ENCODE assay signal across 32 cellular contexts in genomic region chr16:69526831-69527655, GRCh38. TPM values are rescaled to one million over a fixed set of nuclear protein-coding genes. Genes with fewer than 3 reads are reported as not detected.
DNase-seq lines count a peak whose midpoint lies in the region; ATAC-seq and TF ChIP-seq lines count a peak whose summit lies in the region.
"Had no signal": no experiment of that assay in that cellular context is flagged by ENCODE, and none has a peak within 500 bp of the region (broad histone marks: within the 10 kb centered on the region; RNA-seq: fewer than 3 reads in every experiment).

No MANE protein-coding gene starts in this region.

- no peaks in the 10 kb centered on the region for H3K27me3 Mint-ChIP-seq in osteocyte (ENCODE audit: unreplicated experiment)
- H3K27me3 Mint-ChIP-seq: activated naive CD8-positive, alpha-beta T cell treated with anti-CD3 and anti-CD28 coated beads for 36 hours; naive thymus-derived CD4-positive, alpha-beta T cell; type B pancreatic cell had no signal

- dilution Hi-C loops in IMR-90 (cut with HindIII; ENCODE audit: low sequenced_read_pairs, unreplicated experiment): no loop called here

- peak overlapping the region; percentile 41 for H3K27ac Mint-ChIP-seq in osteocyte (ENCODE audit: unreplicated experiment)
- H3K27ac Mint-ChIP-seq: activated naive CD8-positive, alpha-beta T cell treated with anti-CD3 and anti-CD28 coated beads for 36 hours; dendritic cell treated with granulocyte-macrophage colony-stimulating factor and Interleukin-4, amounts not matched to agents 40 ng/mL and 50 ng/mL, for 4 days; naive thymus-derived CD4-positive, alpha-beta T cell; type B pancreatic cell had no signal

- in situ Hi-C loops in Caki2 (cut with HindIII; ENCODE audit: low pct_unique_long_range_greater_than_20kb, low sequenced_read_pairs): no loop called here
- in situ Hi-C loops in IMR-90 (cut with MboI; ENCODE audit: low sequenced_read_pairs): no loop called here

- H3K56ac ChIP-seq in IMR-90 (ENCODE audit: extremely low read depth, insufficient read depth, low read length): no peak overlapping the region

- no peak for TF ChIP-seq POLR2A in IMR-90 (IDR thresholded peaks at IDR 0.05; ENCODE audit: low read depth, low read length)

- no peaks in the 10 kb centered on the region for H3K9me3 ChIP-seq in IMR-90 (ENCODE audit: control insufficient read depth, insufficient read depth, low read length)
- H3K9me3 ChIP-seq: Caco-2, esophagus squamous epithelium, ovary, Peyer's patch, right atrium auricular region had no signal

- H3K4me1 Mint-ChIP-seq in osteocyte (ENCODE audit: unreplicated experiment): peaks cover 39% of the 10 kb centered on the region

- H3K79me1 ChIP-seq in IMR-90 (ENCODE audit: low read depth in 1 of 2, low read length in 2 of 2): peaks cover 0 to 3% of the 10 kb centered on the region in 2 experiments; a peak in 2 of 4 replicates

- H3K9ac ChIP-seq in IMR-90 (ENCODE audit: low read depth, low read length): no peak overlapping the region

- H3K27ac ChIP-seq in IMR-90 (ENCODE audit: insufficient read depth, low read length): no peak overlapping the region
- H3K27ac ChIP-seq: esophagus squamous epithelium, ovary, Peyer's patch, right atrium auricular region, spleen had no signal

- no peak overlapping the region for H3K4me3 ChIP-seq in IMR-90 (ENCODE audit: insufficient read depth, low read depth, low read length)
- H3K4me3 ChIP-seq: esophagus squamous epithelium, ovary, Peyer's patch, right atrium auricular region, spleen had no signal

- peak overlapping the region; percentile 9 for H2AK9ac ChIP-seq in IMR-90 (replicated peaks; ENCODE audit: low read depth, low read length, poor library complexity)

- H2BK5ac ChIP-seq in IMR-90 (ENCODE audit: low read depth, low read length, poor library complexity, severe bottlenecking): no peak overlapping the region

- H3K9me3 Mint-ChIP-seq in osteocyte (ENCODE audit: unreplicated experiment): no peaks in the 10 kb centered on the region

- H4K8ac ChIP-seq in IMR-90 (ENCODE audit: low read depth in 2 of 2, low read length in 2 of 2): peak overlapping the region in 1 of 2 experiments; percentile 38; a peak in 1 of 4 replicates

- no peak overlapping the region for H3K4me3 Mint-ChIP-seq in osteocyte (ENCODE audit: unreplicated experiment)
- H3K4me3 Mint-ChIP-seq: activated naive CD8-positive, alpha-beta T cell treated with anti-CD3 and anti-CD28 coated beads for 36 hours; dendritic cell treated with granulocyte-macrophage colony-stimulating factor and Interleukin-4, amounts not matched to agents 40 ng/mL and 50 ng/mL, for 4 days; naive thymus-derived CD4-positive, alpha-beta T cell; type B pancreatic cell; WTC11 had no signal

- H3K36me3 Mint-ChIP-seq in osteocyte (ENCODE audit: unreplicated experiment): no peaks in the 10 kb centered on the region
- H3K36me3 Mint-ChIP-seq: naive thymus-derived CD4-positive, alpha-beta T cell had no signal

- no peaks in the 10 kb centered on the region for H3K27me3 ChIP-seq in IMR-90 (ENCODE audit: control insufficient read depth, insufficient read depth, low read length)
- H3K27me3 ChIP-seq: esophagus squamous epithelium, ovary, Peyer's patch, right atrium auricular region, spleen had no signal

- CTCF ChIA-PET in IMR-90 (lab: Yijun Ruan, JAX): no interaction called here

- peak overlapping the region; percentile 28 for H2AFZ ChIP-seq in IMR-90 (replicated peaks; ENCODE audit: low read length, poor library complexity)

- peak overlapping the region; percentile 62 for H3K4ac ChIP-seq in IMR-90 (ENCODE audit: low read depth, low read length)

- no peak overlapping the region for H4K5ac ChIP-seq in IMR-90 (ENCODE audit: low read depth, low read length)

- BruUV-seq in IMR-90 (replicated peaks; lab: Mats Ljungman, UMichigan): no TSS peak

- TF ChIP-seq RAD21 in IMR-90 (IDR thresholded peaks at IDR 0.05; ENCODE audit: low read length): no peak

- peak overlapping the region; percentile 38 for H2BK20ac ChIP-seq in IMR-90 (ENCODE audit: low read depth, low read length)

- peak; percentile 93 for DNase-seq in Caki2 (ENCODE audit: low read depth)
- DNase-seq in IMR-90: no peak
- DNase-seq in islet precursor cell: peak; percentile 40
- no peak for DNase-seq in osteocyte (ENCODE audit: extremely low spot score, unreplicated experiment)
- DNase-seq in cardiac septum (ENCODE audit: low spot score): no peak
- no peak for DNase-seq in NCI-H2171 (lab: John Stamatoyannopoulos, UW)
- DNase-seq: activated CD4-positive, alpha-beta T cell treated with anti-CD3 and anti-CD28 coated beads, Interleukin-2, amount 50 U/mL, for 1 hour; activated naive CD8-positive, alpha-beta T cell treated with anti-CD3 and anti-CD28 coated beads for 36 hours; aorta; C1 segment of cervical spinal cord; Caco-2; caudate nucleus; DMS79 treated with DMSO at 0.1 percent for 48 hours; esophagus squamous epithelium; foreskin melanocyte; midbrain; naive thymus-derived CD4-positive, alpha-beta T cell; NCI-H1048; NCI-H187 treated with DMSO at 0.1 percent for 48 hours; ovary; Peyer's patch; SIG-M5; spleen; stimulated activated CD4-positive, alpha-beta T cell treated with anti-CD3 and anti-CD28 coated beads, Interleukin-2, amount 100 ng/mL, for 48 hours; SW 1271; T-helper 9 cell had no signal

- no peak overlapping the region for H3K4me2 ChIP-seq in IMR-90 (ENCODE audit: low read depth, low read length)

- peak overlapping the region; percentile 21 for H2BK120ac ChIP-seq in IMR-90 (ENCODE audit: low read depth, low read length)

- WGBS in IMR-90 (ENCODE audit: extremely low coverage in 2 of 2, insufficient read length in 1 of 2), 2 experiments: no CpG with 5 or more reads among the region's 11 CpGs

- no peak overlapping the region; the same call in 1 of the 2 replicates for H3K14ac ChIP-seq in IMR-90 (replicated peaks; ENCODE audit: low read depth, low read length)

- intact Hi-C loops in IMR-90 (cut with micrococcal nuclease): no loop called here
- intact Hi-C loops in cardiac septum (cut with DNase I): no loop called here

- no peaks in the 10 kb centered on the region for H3K36me3 ChIP-seq in IMR-90 (ENCODE audit: control insufficient read depth, insufficient read depth, low read length)
- H3K36me3 ChIP-seq: esophagus squamous epithelium, ovary, Peyer's patch, right atrium auricular region, spleen had no signal

- H3K9me1 ChIP-seq in IMR-90 (ENCODE audit: insufficient read depth, low read length): peaks cover 11% of the 10 kb centered on the region; the same call in 1 of the 2 replicates

- no peak for ATAC-seq in IMR-90 (ENCODE audit: low read depth)
- no peak for ATAC-seq in HG03159 (IDR thresholded peaks at IDR 0.05; ENCODE audit: unreplicated experiment)
- no peak for ATAC-seq in HG02981 (IDR thresholded peaks at IDR 0.05; ENCODE audit: unreplicated experiment)
- ATAC-seq: naive thymus-derived CD4-positive, alpha-beta T cell; WTC11 had no signal

- POLR2A ChIA-PET in IMR-90 (lab: Charles Lee; ENCODE audit: unreplicated experiment): no interaction called here

- H4K91ac ChIP-seq in IMR-90 (ENCODE audit: insufficient read depth, low read depth, low read length): no peak overlapping the region

- H3K4me1 ChIP-seq in IMR-90 (ENCODE audit: control insufficient read depth, insufficient read depth, low read length): peaks cover 7% of the 10 kb centered on the region
- H3K4me1 ChIP-seq: Peyer's patch had no signal

- no peak overlapping the region for H3K23ac ChIP-seq in IMR-90 (ENCODE audit: low read depth, low read length)

- 0 out of 2 replicates have a peak overlapping the region, but pooled peaks have one; percentile 16 for H3K18ac ChIP-seq in IMR-90 (ENCODE audit: low read depth, low read length)

- no peaks in the 10 kb centered on the region for H4K20me1 ChIP-seq in IMR-90 (ENCODE audit: insufficient read depth, low read length)

- TF ChIP-seq CTCF in IMR-90 (conservative IDR thresholded peaks at IDR 0.05; ENCODE audit: low read depth, low read length) (no peak), osteocyte (IDR thresholded peaks at IDR 0.05) (no peak)

- H2BK15ac ChIP-seq in IMR-90 (ENCODE audit: low read depth, low read length): peak overlapping the region; percentile 39; the same call in 1 of the 3 replicates

- peak overlapping the region; percentile 82 for H2AK5ac ChIP-seq in IMR-90 (ENCODE audit: low read depth, low read length)

TF ChIP-seq in IMR-90, 13 proteins besides CTCF, POLR2A, EP300 and RAD21:
- no peak for TF ChIP-seq RFX5 (IDR thresholded peaks at IDR 0.05; ENCODE audit: low read depth, low read length)
- no peak for TF ChIP-seq NFE2L2 (IDR thresholded peaks at IDR 0.05; ENCODE audit: low read depth, low read length)

RNA-seq across cellular contexts. Expression of gene NFAT5, which starts 38.7 kb away (rescaled TPM):
- 6.1 and 19.9 TPM in 2 replicates for total RNA-seq in Caki2 (2014; rRNA removed; shearing (Covaris generic); ENCODE audit: low replicate concordance)
- total RNA-seq in IMR-90 (2012; rRNA removed) (16.9 and 20.1 TPM in 2 replicates), osteocyte (55.0 and 57.3 TPM in 2 replicates), cardiac septum (28.5 TPM)
- 10.8 and 10.9 TPM in 2 replicates for polyA plus RNA-seq in IMR-90 (2012; rRNA removed)
- 1.7 and 1.8 TPM in 2 replicates for polyA plus RNA-seq in IMR-90 (2012; cell fraction: cytosol; rRNA removed)
- polyA plus RNA-seq in IMR-90 (2012; cell fraction: nucleus; rRNA removed; ENCODE audit: low replicate concordance): 10.2 and 78.3 TPM in 2 replicates

Comparison
In these comparisons a context has a peak if more than half of its experiments do, and no peak if none do; other contexts are left out.
1. DNase-seq: peak in Caki2 (single experiment) and islet precursor cell (single experiment); none in IMR-90 (single experiment), osteocyte (single experiment), cardiac septum (single experiment) and NCI-H2171 (single experiment).